8 cellular contexts compared by ENCODE assay signal in the genomic region with DNA sequence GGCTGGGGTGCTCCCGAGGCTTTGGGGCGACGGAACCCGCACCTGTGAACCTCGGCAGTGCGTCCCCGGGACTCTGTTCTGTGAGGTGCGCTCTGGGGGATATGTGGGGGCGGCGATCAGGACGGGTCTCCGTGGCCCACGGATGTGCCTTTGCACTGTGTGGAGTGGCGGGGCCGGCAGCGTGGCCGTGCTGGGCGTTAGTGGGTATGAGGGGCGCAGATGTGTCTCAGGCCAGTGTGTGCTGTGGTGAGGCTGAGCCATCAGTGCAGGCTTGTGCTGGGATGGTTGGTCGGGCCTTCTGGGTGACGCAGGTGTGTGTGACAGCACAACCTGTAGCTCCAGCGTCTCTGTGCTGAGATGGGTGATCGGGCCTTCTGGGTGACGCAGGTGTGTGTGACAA. TPM values are rescaled to one million over a fixed set of nuclear protein-coding genes. Genes with fewer than 3 reads are reported as not detected.
A peak's percentile ranks its signal among the peaks of the same experiment; 100 is the strongest.
DNase-seq lines count a peak whose midpoint lies in the region; ATAC-seq, FAIRE-seq and TF ChIP-seq lines count a peak whose summit lies in the region.

No MANE protein-coding gene starts in this region.

- peak overlapping the region; percentile 77 to 86 (median 83) for H3K27ac ChIP-seq in Peyer's patch
- H3K27ac ChIP-seq in pancreas: peak overlapping the region; percentile 52 to 77 (median 72)

- peaks cover 15% of the 10 kb centered on the region for H3K9me3 Mint-ChIP-seq in Caco-2 (ENCODE audit: unreplicated experiment)
- H3K9me3 Mint-ChIP-seq in chondrocyte (ENCODE audit: low read depth): no peaks in the 10 kb centered on the region

- ATAC-seq in pancreas (peak; percentile 35 to 53 (median 48)), GM21619 (IDR thresholded peaks at IDR 0.05; ENCODE audit: unreplicated experiment) (no peak), GM19351 (IDR thresholded peaks at IDR 0.05; ENCODE audit: unreplicated experiment) (no peak)

- intact Hi-C loops in Caco-2 (cut with micrococcal nuclease; ENCODE audit: unreplicated experiment) (loop anchor here (1.0 kb wide), 1 partner anchor 35 kb away; no protein-coding TSS in a partner anchor), pancreas (cut with DNase I) (no loop called here)

- BruUV-seq in Caco-2 (replicated peaks; lab: Mats Ljungman, UMichigan): no TSS peak

- H3K36me3 Mint-ChIP-seq in Caco-2 (ENCODE audit: insufficient read depth, unreplicated experiment) (peaks cover 54% of the 10 kb centered on the region), chondrocyte (ENCODE audit: low read depth) (peaks cover 4% of the 10 kb centered on the region)

- H3K4me1 ChIP-seq in Caco-2 (no peaks in the 10 kb centered on the region), Peyer's patch (peaks cover 0 to 5% (median 0%) of the 10 kb centered on the region in 4 donors), pancreas (peaks cover 0 to 2% (median 0%) of the 10 kb centered on the region in 3 donors)

- POLR2A ChIA-PET in Caco-2 (lab: Charles Lee): interaction anchor here (0.6 kb wide), 1 partner anchor 14 kb away, joined by 6 read pairs; no protein-coding TSS in a partner anchor

- H3K4me3 ChIP-seq in Caco-2 (ENCODE audit: low read depth, low read length) (peak overlapping the region; percentile 68), Peyer's patch (peak overlapping the region; percentile 54 to 67 (median 60)), epithelial cell of proximal tubule (ENCODE audit: low read depth, low read length) (peak overlapping the region; percentile 68), pancreas (peak overlapping the region; percentile 27 to 46 (median 36))

- H3K27me3 Mint-ChIP-seq in Caco-2 (ENCODE audit: insufficient read depth, unreplicated experiment): no peaks in the 10 kb centered on the region
- H3K27me3 Mint-ChIP-seq in chondrocyte (ENCODE audit: low read depth): no peaks in the 10 kb centered on the region

- H3K4me1 Mint-ChIP-seq in Caco-2 (ENCODE audit: low read depth, unreplicated experiment): peaks cover 5% of the 10 kb centered on the region
- peaks cover 1% of the 10 kb centered on the region for H3K4me1 Mint-ChIP-seq in chondrocyte (ENCODE audit: low read depth)

- TF ChIP-seq POLR2A in Peyer's patch (IDR thresholded peaks at IDR 0.05): no peak

- no peaks in the 10 kb centered on the region for H3K27me3 ChIP-seq in Caco-2 (replicated peaks; ENCODE audit: control insufficient read depth, insufficient read depth, low read length)
- H3K27me3 ChIP-seq in Peyer's patch: no peaks in the 10 kb centered on the region
- H3K27me3 ChIP-seq in pancreas: no peaks in the 10 kb centered on the region

- H3K4me3 Mint-ChIP-seq in Caco-2 (ENCODE audit: unreplicated experiment) (peak overlapping the region; percentile 92), chondrocyte (ENCODE audit: unreplicated experiment) (no peak overlapping the region)

- DNase-seq in Caco-2 (no peak), Peyer's patch (no peak), epithelial cell of proximal tubule (ENCODE audit: low read depth) (no peak), pancreas (peak in 1 of 6 donors; percentile 39), retina (no peak), chondrocyte (ENCODE audit: low spot score) (no peak)

- H3K36me3 ChIP-seq in Caco-2 (ENCODE audit: control insufficient read depth, insufficient read depth, low read length): no peaks in the 10 kb centered on the region
- H3K36me3 ChIP-seq in Peyer's patch: no peaks in the 10 kb centered on the region
- H3K36me3 ChIP-seq in pancreas: no peaks in the 10 kb centered on the region

- TF ChIP-seq CTCF in Caco-2 (IDR thresholded peaks at IDR 0.05; ENCODE audit: insufficient read depth in 1 of 2, low read depth in 1 of 2, low read length in 1 of 2, severe bottlenecking in 1 of 2, unreplicated experiment in 1 of 2) (no peak), Peyer's patch (IDR thresholded peaks at IDR 0.05) (no peak), epithelial cell of proximal tubule (conservative IDR thresholded peaks at IDR 0.05; ENCODE audit: low read depth, low read length) (no peak), pancreas (IDR thresholded peaks at IDR 0.05) (no peak), chondrocyte (IDR thresholded peaks at IDR 0.05) (no peak)

- 37 to 45% methylated on average over 24 of the region's 24 CpGs for WGBS in pancreas, 2 donors

- CTCF ChIA-PET in Caco-2 (lab: Charles Lee): no interaction called here

- H3K9me3 ChIP-seq in Caco-2 (no peaks in the 10 kb centered on the region), Peyer's patch (no peaks in the 10 kb centered on the region), pancreas (no peaks in the 10 kb centered on the region)

- peak overlapping the region; percentile 97 for H3K27ac Mint-ChIP-seq in Caco-2 (ENCODE audit: unreplicated experiment)
- no peak overlapping the region for H3K27ac Mint-ChIP-seq in chondrocyte (ENCODE audit: unreplicated experiment)

- FAIRE-seq in pancreas (lab: Jason Lieb, UNC): no peak

RNA-seq across cellular contexts. Expression of gene ZNF331, which starts 16.9 kb away (rescaled TPM):
- total RNA-seq in Caco-2 (2022) (42.2 and 42.6 TPM in 2 replicates), Peyer's patch (10 to 100 TPM in 3 of 4 donors, 1 to 10 TPM in 1; 6.8 to 35.5 (median 11.9) TPM), epithelial cell of proximal tubule (5.3 and 6.1 TPM in 2 replicates), pancreas (10 to 100 TPM in 5 of 6 donors, 1 to 10 TPM in 1; 9.4 to 13.2 (median 11.3) TPM), chondrocyte (7.9 to 9.1 TPM (median 7.9 TPM) in 3 replicates)
- 10 to 100 TPM; 14.3 to 14.5 TPM for polyA plus RNA-seq in pancreas

Comparison
In these comparisons a context has a peak if more than half of its experiments do, and no peak if none do; other contexts are left out.
1. ATAC-seq: peak in pancreas (4 of 4); none in GM21619 (single experiment) and GM19351 (single experiment).
2. Peak in every context shown above with its lines, with median percentiles within 50 percentile points of each other: H3K4me3 ChIP-seq.